In the genomic region with DNA sequence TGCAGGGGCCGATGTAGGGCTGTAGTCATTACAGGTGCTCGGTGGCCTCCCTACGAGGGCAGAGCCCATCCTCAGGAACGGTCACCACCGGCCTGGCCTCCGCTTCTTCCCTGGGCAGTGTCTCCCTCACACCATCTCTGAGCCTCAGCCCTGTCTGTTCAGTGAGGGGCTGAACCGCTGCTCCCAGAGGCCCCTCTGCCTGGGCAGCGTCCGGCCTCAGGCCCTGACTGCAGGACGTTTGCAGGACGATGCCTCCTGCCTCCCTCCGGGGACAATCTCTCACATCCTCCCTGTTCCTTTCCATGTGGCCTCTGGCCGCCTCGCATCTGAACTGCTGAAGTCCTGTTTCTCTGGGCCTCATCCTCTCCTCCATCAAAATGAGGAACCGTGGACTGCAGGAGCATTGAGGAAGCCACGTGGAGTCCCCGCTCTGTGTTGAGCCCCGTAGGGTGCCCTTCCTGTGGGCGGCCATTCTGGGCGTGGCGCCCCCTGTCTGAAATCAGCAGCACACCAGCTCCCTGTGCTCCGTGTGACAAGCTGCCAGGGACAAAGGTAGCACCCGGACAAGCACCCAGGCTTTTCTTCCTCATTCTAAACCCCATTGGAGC, we compare ENCODE assay signal across 17 cellular contexts.
DNase-seq lines count a peak whose midpoint lies in the region; ATAC-seq, FAIRE-seq and TF ChIP-seq lines count a peak whose summit lies in the region.
"Had no signal": no experiment of that assay in that cellular context is flagged by ENCODE, and none has a peak within 500 bp of the region (broad histone marks: within the 10 kb centered on the region; RNA-seq: fewer than 3 reads in every experiment).

No MANE protein-coding gene starts in this region.

- no peaks in the 10 kb centered on the region for H3K4me1 ChIP-seq in HepG2 (ENCODE audit: insufficient read depth, low read length)
- peaks cover 0 to 22% (median 0%) of the 10 kb centered on the region in 4 donors for H3K4me1 ChIP-seq in tibial nerve
- H3K4me1 ChIP-seq: body of pancreas, gastrocnemius medialis, SJCRH30 had no signal

- intact Hi-C loops in HepG2 (cut with micrococcal nuclease; ENCODE audit: unreplicated experiment) = no loop called here

- H3K27me3 ChIP-seq in HepG2 (ENCODE audit: control insufficient read depth in 1 of 2, insufficient read depth in 2 of 2, low read length in 2 of 2) = peaks cover 1 to 72% of the 10 kb centered on the region in 2 experiments; a peak in 3 of 5 replicates
- H3K27me3 ChIP-seq in tibial nerve = no peaks in the 10 kb centered on the region
- H3K27me3 ChIP-seq: body of pancreas, gastrocnemius medialis had no signal

- POLR2A ChIA-PET in HepG2 (lab: Yijun Ruan, JAX) = no interaction called here

- H3K27ac ChIP-seq in 22Rv1 (no peak overlapping the region), HepG2 (ENCODE audit: extremely low read length, insufficient read depth, low read length) (no peak overlapping the region), tibial nerve (no peak overlapping the region)
- H3K27ac ChIP-seq: body of pancreas, C4-2B, gastrocnemius medialis, SJCRH30 had no signal

- H4K20me1 ChIP-seq in HepG2 (ENCODE audit: insufficient read depth, low read length) = no peaks in the 10 kb centered on the region

- no peak overlapping the region for H3K9ac ChIP-seq in HepG2 (ENCODE audit: insufficient read depth, low read depth, low read length)

- H3K9me3 ChIP-seq in HepG2 (ENCODE audit: low read length) (no peaks in the 10 kb centered on the region), tibial nerve (peaks cover 0 to 7% (median 0%) of the 10 kb centered on the region in 4 donors)
- H3K9me3 ChIP-seq: gastrocnemius medialis, SJCRH30 had no signal

- TF ChIP-seq RAD21 in HepG2 (CRISPR knock-in tag; IDR thresholded peaks at IDR 0.05) = no peak

- TF ChIP-seq CTCF in 22Rv1 (IDR thresholded peaks at IDR 0.05) (peak; percentile 44), HepG2 (CRISPR knock-in tag; IDR thresholded peaks at IDR 0.05) (peak; percentile 58), tibial nerve (IDR thresholded peaks at IDR 0.05) (peak in 1 of 5 experiments; percentile 16)

- BruUV-seq in HepG2 (replicated peaks; lab: Mats Ljungman, UMichigan) = no TSS peak

- peak; percentile 53 for ATAC-seq in HepG2
- no peak for ATAC-seq in GM18858 (IDR thresholded peaks at IDR 0.05; ENCODE audit: unreplicated experiment)
- ATAC-seq: body of pancreas; effector memory CD8-positive, alpha-beta T cell; gastrocnemius medialis had no signal

- TF ChIP-seq EP300 in HepG2 (IDR thresholded peaks at IDR 0.05; ENCODE audit: low read depth in 2 of 2, low read length in 2 of 2) (no peak), HepG2 (CRISPR knock-in tag; IDR thresholded peaks at IDR 0.05; ENCODE audit: borderline replicate concordance) (no peak), tibial nerve (IDR thresholded peaks at IDR 0.05) (no peak)

- H3K36me3 ChIP-seq in HepG2 (replicated peaks in 1 of 2; ENCODE audit: control insufficient read depth in 1 of 2, insufficient read depth in 2 of 2, low read length in 2 of 2) = no peaks in the 10 kb centered on the region
- H3K36me3 ChIP-seq in tibial nerve = no peaks in the 10 kb centered on the region
- H3K36me3 ChIP-seq: gastrocnemius medialis, SJCRH30 had no signal

- TF ChIP-seq POLR2A in HepG2 (IDR thresholded peaks at IDR 0.05; ENCODE audit: insufficient read depth in 1 of 2, low read depth in 2 of 2, low read length in 2 of 2) = no peak
- no peak for TF ChIP-seq POLR2A in tibial nerve (IDR thresholded peaks at IDR 0.05)

- no peaks in the 10 kb centered on the region for H3K79me2 ChIP-seq in HepG2 (ENCODE audit: insufficient read depth, low read length)

- WGBS in HepG2 (ENCODE audit: low lambda C conversion rate) = 52% methylated on average over 4 of the region's 23 CpGs
- WGBS in tibial nerve, 2 donors = 81 to 82% methylated on average over 22 of the region's 23 CpGs

- no peak for FAIRE-seq in HepG2 (lab: Jason Lieb, UNC)
- FAIRE-seq: G401.6 had no signal

- H3K4me2 ChIP-seq in HepG2 (ENCODE audit: low read depth, low read length) = no peak overlapping the region

- no peak overlapping the region for H2AFZ ChIP-seq in HepG2 (ENCODE audit: low read length)

- DNase-seq in ELF-1 (ENCODE audit: low read depth, low spot score) = peak; percentile 18
- peak; percentile 24 for DNase-seq in SK-MEL-5 (ENCODE audit: low read depth, low spot score)
- no peak for DNase-seq in HepG2 (ENCODE audit: low spot score)
- DNase-seq in NCI-H774 (lab: John Stamatoyannopoulos, UW) = no peak
- no peak for DNase-seq in tibial nerve (ENCODE audit: low spot score in 2 of 2)
- DNase-seq: activated B cell treated with CpG ODN at 0.5 μM for 24 hours; body of pancreas; effector memory CD8-positive, alpha-beta T cell; gastrocnemius medialis; NCI-H146; retina; SJCRH30; stimulated activated CD4-positive, alpha-beta T cell treated with anti-CD3 and anti-CD28 coated beads, Interleukin-4, amount 100 ng/mL, for 4 hours had no signal

- CTCF ChIA-PET in HepG2 (lab: Yijun Ruan, JAX; ENCODE audit: low intra/inter-chr PET ratio, low total read pairs) = no interaction called here

- in situ Hi-C loops in SK-MEL-5 (cut with HindIII; ENCODE audit: low pct_unique_long_range_greater_than_20kb, low sequenced_read_pairs) (no loop called here), HepG2 (cut with HindIII; ENCODE audit: extremely low pct_ligation_motif_present, low pct_unique_long_range_greater_than_20kb) (no loop called here)

- no peak overlapping the region for H3K4me3 ChIP-seq in HepG2 (replicated peaks in 1 of 3; ENCODE audit: insufficient read depth in 1 of 3, low read depth in 2 of 3, low read length in 3 of 3)
- no peak overlapping the region for H3K4me3 ChIP-seq in tibial nerve
- H3K4me3 ChIP-seq: body of pancreas, gastrocnemius medialis, SJCRH30 had no signal

TF ChIP-seq in HepG2, 621 proteins besides CTCF, POLR2A, EP300 and RAD21:
- peak; percentile 33 for TF ChIP-seq STAG1 (CRISPR knock-in tag; IDR thresholded peaks at IDR 0.05)
- no peak for TF ChIP-seq ZNF253 (CRISPR knock-in tag; IDR thresholded peaks at IDR 0.05; ENCODE audit: borderline replicate concordance)

Comparison
In these comparisons a context has a peak if more than half of its experiments do, and no peak if none do; other contexts are left out.
1. DNase-seq: peak in ELF-1 (single experiment) and SK-MEL-5 (single experiment); none in HepG2 (single experiment), NCI-H774 (single experiment) and tibial nerve (0 of 2).